ENCODE assay signal across 8 cellular contexts in the genomic region with DNA sequence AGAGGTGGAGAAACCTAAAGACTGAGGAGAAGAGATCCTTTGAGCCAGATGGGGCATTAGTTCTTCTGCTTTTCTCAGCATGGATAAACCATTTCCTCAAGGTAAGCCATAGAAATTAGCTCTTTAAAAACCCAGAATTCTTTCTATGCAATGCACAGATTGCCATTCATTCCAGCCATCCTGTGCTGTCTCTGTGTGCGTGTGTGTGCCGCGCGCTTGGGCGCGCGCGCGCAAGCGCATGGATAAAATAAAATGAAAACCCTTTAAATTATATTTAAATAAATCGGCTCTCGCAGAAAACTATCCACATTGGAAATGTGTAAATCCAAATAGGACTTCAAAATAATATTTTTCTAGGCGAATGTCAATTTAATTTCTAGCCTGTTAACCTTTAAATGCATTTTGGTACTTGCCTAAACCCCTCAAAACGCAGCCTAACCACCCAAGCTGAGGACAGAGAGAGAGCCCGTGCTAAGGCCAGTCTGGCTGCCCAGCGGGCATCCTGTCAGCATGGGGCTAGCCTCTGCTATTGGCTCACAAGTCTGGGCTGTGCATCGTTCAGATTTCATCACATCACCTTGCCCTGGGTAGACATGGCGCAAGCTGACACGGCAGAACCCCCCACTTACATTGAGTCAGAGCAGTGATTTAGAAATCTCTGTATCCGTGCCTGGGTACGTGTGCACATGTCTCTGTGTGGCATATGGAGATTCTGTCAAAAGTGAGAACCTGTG.
DNase-seq lines count a peak whose midpoint lies in the region; ATAC-seq and TF ChIP-seq lines count a peak whose summit lies in the region.

No MANE protein-coding gene starts in this region.

- no peaks in the 10 kb centered on the region for H3K36me3 Mint-ChIP-seq in T-helper 17 cell (ENCODE audit: low read depth)

- peak overlapping the region; percentile 87 for H3K4me3 Mint-ChIP-seq in T-helper 17 cell

- DNase-seq in GM03348 (ENCODE audit: low spot score) (peak; percentile 29), T-helper 17 cell (no peak), fibroblast of villous mesenchyme (ENCODE audit: low read depth) (peak; percentile 42), retina (peak; percentile 49), NCI-H2029 (lab: John Stamatoyannopoulos, UW) (no peak), NCI-H1092 treated with DMSO at 0.1 percent for 48 hours (lab: John Stamatoyannopoulos, UW) (no peak)
- DNase-seq in effector CD8-positive, alpha-beta T cell (lab: John Stamatoyannopoulos, UW), result no peak

- no peak overlapping the region for H3K27ac Mint-ChIP-seq in T-helper 17 cell

- no peaks in the 10 kb centered on the region for H3K27me3 Mint-ChIP-seq in T-helper 17 cell

- H3K4me1 Mint-ChIP-seq in T-helper 17 cell, result peaks cover 3% of the 10 kb centered on the region

- H3K4me3 ChIP-seq in fibroblast of villous mesenchyme (ENCODE audit: low read depth, low read length), result peak overlapping the region; percentile 56

- H3K9me3 ChIP-seq in T-helper 17 cell (ENCODE audit: control insufficient read depth, low read length, poor library complexity, severe bottlenecking), result no peaks in the 10 kb centered on the region

- no peak for TF ChIP-seq CTCF in fibroblast of villous mesenchyme (IDR thresholded peaks at IDR 0.05; ENCODE audit: insufficient read depth, low read depth, low read length)

- ATAC-seq in T-helper 17 cell (no peak), GM19467 (IDR thresholded peaks at IDR 0.05; ENCODE audit: unreplicated experiment) (no peak)

Comparison
In these comparisons a context has a peak if more than half of its experiments do, and no peak if none do; other contexts are left out.
1. DNase-seq: peak in GM03348 (single experiment), fibroblast of villous mesenchyme (single experiment) and retina (single experiment); none in T-helper 17 cell (0 of 3), effector CD8-positive, alpha-beta T cell (single experiment), NCI-H2029 (single experiment) and NCI-H1092 treated with DMSO at 0.1 percent for 48 hours (single experiment).